In genomic region chr5:82153082-82153481, GRCh38 we compare ENCODE assay signal across 32 cellular contexts.
"Had no signal": no experiment of that assay in that cellular context is flagged by ENCODE, and none has a peak within 500 bp of the region (broad histone marks: within the 10 kb centered on the region; RNA-seq: fewer than 3 reads in every experiment).

No MANE protein-coding gene starts in this region.

- FAIRE-seq: keratinocyte, pancreas, urothelium cell line had no signal

- H3K27me3 Mint-ChIP-seq: naive thymus-derived CD4-positive, alpha-beta T cell; natural killer cell treated with Interleukin-12 subunit alpha and Interleukin-12 subunit beta and Interleukin-15 and Interleukin-18, amount 100 ng/mL, for 72 hours; stimulated activated naive CD8-positive, alpha-beta T cell treated with anti-CD3 and anti-CD28 coated beads, Interleukin-15, Interleukin-2, amounts not matched to agents 100 ng/mL and 50 ng/mL, for 24 hours had no signal

- H3K4me3 Mint-ChIP-seq: naive thymus-derived CD4-positive, alpha-beta T cell; natural killer cell treated with Interleukin-12 subunit alpha and Interleukin-12 subunit beta and Interleukin-15 and Interleukin-18, amount 100 ng/mL, for 72 hours; neural crest cell; stimulated activated effector memory CD8-positive, alpha-beta T cell treated with anti-CD3 and anti-CD28 coated beads, Interleukin-12 subunit alpha, Interleukin-12 subunit beta, amount 100 ng/mL, for 72 hours; stimulated activated naive CD8-positive, alpha-beta T cell treated with anti-CD3 and anti-CD28 coated beads, Interleukin-15, Interleukin-2, amounts not matched to agents 100 ng/mL and 50 ng/mL, for 24 hours had no signal

- H3K36me3 ChIP-seq: left lung, lower lobe of right lung, pancreas, prostate gland, suprapubic skin, thoracic aorta, tibial artery, upper lobe of right lung had no signal

- H3K27ac Mint-ChIP-seq: natural killer cell treated with Interleukin-12 subunit alpha and Interleukin-12 subunit beta and Interleukin-15 and Interleukin-18, amount 100 ng/mL, for 72 hours; stimulated activated effector memory CD8-positive, alpha-beta T cell treated with anti-CD3 and anti-CD28 coated beads, Interleukin-12 subunit alpha, Interleukin-12 subunit beta, amount 100 ng/mL, for 72 hours; stimulated activated naive CD8-positive, alpha-beta T cell treated with anti-CD3 and anti-CD28 coated beads, Interleukin-15, Interleukin-2, amounts not matched to agents 100 ng/mL and 50 ng/mL, for 24 hours had no signal

- DNase-seq: hippocampal formation; kidney glomerular epithelial cell; left cardiac atrium; left lung; lower lobe of right lung; midbrain; mucosa of descending colon; naive thymus-derived CD4-positive, alpha-beta T cell; nucleus accumbens; pancreas; posterior cingulate gyrus; retina; right cardiac atrium; stimulated activated CD4-positive, alpha-beta T cell treated with anti-CD3 and anti-CD28 coated beads, Interleukin-12 subunit alpha, Interleukin-12 subunit beta, amount 100 ng/mL, for 4 hours; stimulated activated CD4-positive, alpha-beta T cell treated with anti-CD3 and anti-CD28 coated beads, Interleukin-15, amount 100 ng/mL, for 24 hours; stimulated activated CD4-positive, alpha-beta T cell treated with anti-CD3 and anti-CD28 coated beads, Interleukin-2, amount 100 ng/mL, for 24 hours; stimulated activated CD4-positive, alpha-beta T cell treated with anti-CD3 and anti-CD28 coated beads, Interleukin-4, amount 100 ng/mL, for 24 hours; stimulated activated naive CD4-positive, alpha-beta T cell; tibial artery; trophoblast cell; upper lobe of right lung had no signal

- H3K27ac ChIP-seq: left lung, lower lobe of right lung, pancreas, prostate gland, skin epidermis, suprapubic skin, thoracic aorta, tibial artery, upper lobe of right lung had no signal

- H3K9me3 ChIP-seq: left lung, lower lobe of right lung, mucosa of descending colon, pancreas, prostate gland, suprapubic skin, thoracic aorta, tibial artery, upper lobe of right lung had no signal

- H3K4me1 Mint-ChIP-seq: neural crest cell; stimulated activated effector memory CD8-positive, alpha-beta T cell treated with anti-CD3 and anti-CD28 coated beads, Interleukin-12 subunit alpha, Interleukin-12 subunit beta, amount 100 ng/mL, for 72 hours had no signal

- H3K36me3 Mint-ChIP-seq: natural killer cell treated with Interleukin-12 subunit alpha and Interleukin-12 subunit beta and Interleukin-15 and Interleukin-18, amount 100 ng/mL, for 72 hours; stimulated activated effector memory CD8-positive, alpha-beta T cell treated with anti-CD3 and anti-CD28 coated beads, Interleukin-12 subunit alpha, Interleukin-12 subunit beta, amount 100 ng/mL, for 72 hours had no signal

- H3K27me3 ChIP-seq: left lung, pancreas, suprapubic skin, tibial artery, upper lobe of right lung had no signal

- H3K4me3 ChIP-seq: left lung, lower lobe of right lung, mucosa of descending colon, pancreas, prostate gland, skin epidermis, suprapubic skin, thoracic aorta, tibial artery, upper lobe of right lung had no signal

- ATAC-seq: left cardiac atrium; left lung; lower lobe of right lung; mucosa of descending colon; naive thymus-derived CD4-positive, alpha-beta T cell; natural killer cell treated with Interleukin-12 subunit alpha and Interleukin-12 subunit beta and Interleukin-15 and Interleukin-18, amount 100 ng/mL, for 72 hours; pancreas; right cardiac atrium; sciatic nerve; stimulated activated effector memory CD8-positive, alpha-beta T cell treated with anti-CD3 and anti-CD28 coated beads, Interleukin-12 subunit alpha, Interleukin-12 subunit beta, amount 100 ng/mL, for 72 hours; upper lobe of right lung had no signal

- H3K4me1 ChIP-seq: left lung, lower lobe of right lung, pancreas, prostate gland, tibial artery, upper lobe of right lung had no signal

- H3K9me3 Mint-ChIP-seq: naive thymus-derived CD4-positive, alpha-beta T cell; natural killer cell treated with Interleukin-12 subunit alpha and Interleukin-12 subunit beta and Interleukin-15 and Interleukin-18, amount 100 ng/mL, for 72 hours; neural crest cell; stimulated activated effector memory CD8-positive, alpha-beta T cell treated with anti-CD3 and anti-CD28 coated beads, Interleukin-12 subunit alpha, Interleukin-12 subunit beta, amount 100 ng/mL, for 72 hours; stimulated activated naive CD8-positive, alpha-beta T cell treated with anti-CD3 and anti-CD28 coated beads, Interleukin-15, Interleukin-2, amounts not matched to agents 100 ng/mL and 50 ng/mL, for 24 hours had no signal
